ENCODE assay signal across 35 cellular contexts in the genomic region with DNA sequence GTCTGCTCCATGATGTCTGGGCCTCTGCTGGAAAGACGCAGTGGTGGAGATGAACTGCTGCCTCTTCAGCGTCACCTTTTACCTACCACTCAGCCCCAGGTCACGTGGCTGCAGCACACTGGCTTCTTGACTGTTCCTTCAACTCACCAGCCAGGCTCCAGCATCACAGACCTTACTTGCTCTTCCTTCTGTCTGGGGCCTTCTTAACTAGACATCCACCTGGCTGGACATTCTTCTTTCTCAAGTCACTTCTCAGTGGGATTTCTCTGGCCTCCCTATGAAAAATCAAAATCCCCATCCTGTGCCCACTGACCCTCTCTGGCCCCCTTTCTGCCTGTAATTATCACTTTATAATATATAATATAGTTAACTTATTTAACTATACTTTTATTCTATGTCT. TPM values are rescaled to one million over a fixed set of nuclear protein-coding genes. Genes with fewer than 3 reads are reported as not detected.
DNase-seq lines count a peak whose midpoint lies in the region; ATAC-seq, FAIRE-seq and TF ChIP-seq lines count a peak whose summit lies in the region.
"Had no signal": no experiment of that assay in that cellular context is flagged by ENCODE, and none has a peak within 500 bp of the region (broad histone marks: within the 10 kb centered on the region; RNA-seq: fewer than 3 reads in every experiment).

No MANE protein-coding gene starts in this region.

- H3K4me1 Mint-ChIP-seq in activated CD4-positive, alpha-beta T cell treated with anti-CD3 and anti-CD28 coated beads, Interleukin-2, amount 10 ng/mL, durations not matched to agents 24 days and 14 days, result no peaks in the 10 kb centered on the region
- H3K4me1 Mint-ChIP-seq: B cell; CD14-positive monocyte; CD4-positive, alpha-beta memory T cell; CD4-positive, CD25-positive, alpha-beta regulatory T cell; CD8-positive, alpha-beta memory T cell had no signal

- no peaks in the 10 kb centered on the region for H3K9me3 ChIP-seq in K562 (replicated peaks; ENCODE audit: control insufficient read depth, insufficient read depth, low read depth, low read length)
- H3K9me3 ChIP-seq in esophagus muscularis mucosa, result no peaks in the 10 kb centered on the region
- no peaks in the 10 kb centered on the region for H3K9me3 ChIP-seq in neuronal stem cell (replicated peaks in 1 of 2; ENCODE audit: control insufficient read depth in 2 of 2, insufficient read depth in 1 of 2, low read depth in 1 of 2, low read length in 2 of 2)
- H3K9me3 ChIP-seq: A549, BE2C, BLaER1, Caco-2 had no signal

- no peak overlapping the region for H3K27ac ChIP-seq in K562 (ENCODE audit: extremely low read depth, low read depth, low read length)
- no peak overlapping the region for H3K27ac ChIP-seq in esophagus muscularis mucosa (replicated peaks in 1 of 4)
- H3K27ac ChIP-seq in neuronal stem cell (replicated peaks; ENCODE audit: low read length), result no peak overlapping the region
- H3K27ac ChIP-seq: 22Rv1; A549; BLaER1; BLaER1 treated with 17β-estradiol and CSF1 and Interleukin-3, amounts not matched to agents 10 nM and 100 nM; C4-2B had no signal

- H4K91ac ChIP-seq in neuronal stem cell (ENCODE audit: low read depth, low read length, poor library complexity), result no peak overlapping the region

- no peaks in the 10 kb centered on the region for H4K20me1 ChIP-seq in K562 (replicated peaks; ENCODE audit: control insufficient read depth, insufficient read depth, low read length)
- H4K20me1 ChIP-seq: BLaER1; BLaER1 treated with 17β-estradiol and CSF1 and Interleukin-3, amounts not matched to agents 10 nM and 100 nM had no signal

- no peak for TF ChIP-seq POLR2A in K562 (conservative IDR thresholded peaks at IDR 0.05)
- TF ChIP-seq POLR2A in esophagus muscularis mucosa (IDR thresholded peaks at IDR 0.05; ENCODE audit: low read depth), result no peak

- no peak overlapping the region for H3K4me3 ChIP-seq in K562
- no peak overlapping the region for H3K4me3 ChIP-seq in esophagus muscularis mucosa
- H3K4me3 ChIP-seq in neuronal stem cell (ENCODE audit: low read length in 2 of 2), result no peak overlapping the region
- H3K4me3 ChIP-seq: A549; BLaER1; BLaER1 treated with 17β-estradiol and CSF1 and Interleukin-3, amounts not matched to agents 10 nM and 100 nM had no signal

- H3K27me3 ChIP-seq in K562 (ENCODE audit: control insufficient read depth in 2 of 2, insufficient read depth in 2 of 2, low read length in 2 of 2) (peaks cover 4 to 6% of the 10 kb centered on the region in 2 experiments; a peak in 3 of 5 replicates), esophagus muscularis mucosa (no peaks in the 10 kb centered on the region), neuronal stem cell (ENCODE audit: control insufficient read depth in 3 of 3, insufficient read depth in 3 of 3, low read depth in 1 of 3, low read length in 3 of 3) (no peaks in the 10 kb centered on the region)
- H3K27me3 ChIP-seq: BLaER1; BLaER1 treated with 17β-estradiol and CSF1 and Interleukin-3, amounts not matched to agents 10 nM and 100 nM had no signal

- no peaks in the 10 kb centered on the region for H3K9me3 Mint-ChIP-seq in activated CD4-positive, alpha-beta T cell treated with anti-CD3 and anti-CD28 coated beads, Interleukin-2, amount 10 ng/mL, durations not matched to agents 24 days and 14 days
- H3K9me3 Mint-ChIP-seq: CD8-positive, alpha-beta T cell had no signal

- H2BK15ac ChIP-seq in neuronal stem cell (ENCODE audit: low read length), result no peak overlapping the region

- H3K4me1 ChIP-seq in K562 (replicated peaks in 1 of 2; ENCODE audit: control insufficient read depth in 2 of 2, insufficient read depth in 2 of 2, low read length in 2 of 2) (no peaks in the 10 kb centered on the region; a peak in 1 of 5 replicates), esophagus muscularis mucosa (peaks cover 0 to 6% (median 2%) of the 10 kb centered on the region in 4 donors), neuronal stem cell (ENCODE audit: control insufficient read depth in 2 of 2, insufficient read depth in 1 of 2, low read depth in 1 of 2, low read length in 2 of 2) (no peaks in the 10 kb centered on the region)
- H3K4me1 ChIP-seq: A549; BE2C; BLaER1; BLaER1 treated with 17β-estradiol and CSF1 and Interleukin-3, amounts not matched to agents 10 nM and 100 nM; Caco-2 had no signal

- WGBS in K562 (ENCODE audit: insufficient coverage, low coverage, missing lambda C conversion rate), result 0% methylated on average over 3 of the region's 3 CpGs
- 78% methylated on average over 3 of the region's 3 CpGs for WGBS in esophagus muscularis mucosa
- WGBS in neuronal stem cell (ENCODE audit: extremely low coverage in 2 of 2, insufficient read length in 2 of 2, insufficient replicate concordance in 1 of 2), 2 donors, result no CpG with 5 or more reads among the region's 3 CpGs

- TF ChIP-seq CTCF in K562 (IDR thresholded peaks at IDR 0.05 in 2 of 3, conservative IDR thresholded peaks at IDR 0.05 in 1 of 3; ENCODE audit: insufficient read depth in 2 of 3, low read depth in 1 of 3, low read length in 3 of 3) (no peak), esophagus muscularis mucosa (IDR thresholded peaks at IDR 0.05) (no peak)

- no peaks in the 10 kb centered on the region for H3K9me1 ChIP-seq in K562 (ENCODE audit: control insufficient read depth, insufficient read depth, low read length)

- peaks cover 9% of the 10 kb centered on the region for H3K27me3 Mint-ChIP-seq in activated CD4-positive, alpha-beta T cell treated with anti-CD3 and anti-CD28 coated beads, Interleukin-2, amount 10 ng/mL, durations not matched to agents 24 days and 14 days
- H3K27me3 Mint-ChIP-seq: B cell; CD4-positive, alpha-beta T cell had no signal

- H3K4ac ChIP-seq in neuronal stem cell (ENCODE audit: low read length), result no peak overlapping the region

- no peak overlapping the region for H3K27ac Mint-ChIP-seq in activated CD4-positive, alpha-beta T cell treated with anti-CD3 and anti-CD28 coated beads, Interleukin-2, amount 10 ng/mL, durations not matched to agents 24 days and 14 days
- H3K27ac Mint-ChIP-seq: B cell; CD4-positive, alpha-beta memory T cell; CD4-positive, alpha-beta T cell; CD4-positive, CD25-positive, alpha-beta regulatory T cell; CD8-positive, alpha-beta memory T cell; CD8-positive, alpha-beta T cell had no signal

- no peak for ATAC-seq in K562
- ATAC-seq: A549; CD8-positive, alpha-beta T cell had no signal

- H3K23ac ChIP-seq in neuronal stem cell (ENCODE audit: low read depth, low read length, poor library complexity), result no peak overlapping the region

- no peaks in the 10 kb centered on the region for H3K79me2 ChIP-seq in K562 (ENCODE audit: control insufficient read depth, insufficient read depth, low read length)

- no peak overlapping the region for H2BK5ac ChIP-seq in neuronal stem cell (ENCODE audit: low read length)

- H3K36me3 ChIP-seq in K562 (ENCODE audit: control insufficient read depth, insufficient read depth, low read length), result no peaks in the 10 kb centered on the region
- H3K36me3 ChIP-seq in esophagus muscularis mucosa, result no peaks in the 10 kb centered on the region
- H3K36me3 ChIP-seq in neuronal stem cell (replicated peaks in 1 of 2; ENCODE audit: control insufficient read depth in 2 of 2, insufficient read depth in 2 of 2, low read length in 2 of 2), result peaks cover 0 to 1% of the 10 kb centered on the region in 2 donors
- H3K36me3 ChIP-seq: BE2C; BLaER1; BLaER1 treated with 17β-estradiol and CSF1 and Interleukin-3, amounts not matched to agents 10 nM and 100 nM had no signal

- H2AFZ ChIP-seq in K562 (ENCODE audit: low read depth, low read length), result no peak overlapping the region
- H2AFZ ChIP-seq in neuronal stem cell (ENCODE audit: low read length), result no peak overlapping the region

- CTCF ChIA-PET in K562 (lab: Yijun Ruan, JAX; ENCODE audit: low intra/inter-chr PET ratio), result no interaction called here

- intact Hi-C loops in K562 (cut with micrococcal nuclease), result no loop called here
- intact Hi-C loops in esophagus muscularis mucosa (cut with DNase I), result no loop called here
- intact Hi-C loops in activated CD4-positive, alpha-beta T cell treated with anti-CD3 and anti-CD28 coated beads, Interleukin-2, amount 10 ng/mL, durations not matched to agents 24 days and 14 days (cut with micrococcal nuclease), result no loop called here

- H3K79me1 ChIP-seq in neuronal stem cell (ENCODE audit: low read depth, low read length), result peaks cover 2% of the 10 kb centered on the region

- no peak for FAIRE-seq in K562 (lab: Jason Lieb, UNC)
- FAIRE-seq: A204.1, D721Med had no signal

- DNase-seq in K562 (ENCODE audit: extremely low read depth in 1 of 4, low spot score in 3 of 4), result no peak
- peak; percentile 90 for DNase-seq in esophagus muscularis mucosa (ENCODE audit: extremely low spot score)
- no peak for DNase-seq in neuronal stem cell (ENCODE audit: low spot score)
- DNase-seq in activated CD4-positive, alpha-beta T cell treated with anti-CD3 and anti-CD28 coated beads, Interleukin-2, amount 10 ng/mL, durations not matched to agents 24 days and 14 days, result no peak
- DNase-seq in activated T-cell treated with anti-CD3 and anti-CD28 coated beads, Interleukin-2, amount 50 U/mL, for 1 hour, result no peak
- no peak for DNase-seq in DMS114 treated with DMSO at 0.1 percent for 48 hours (lab: John Stamatoyannopoulos, UW; ENCODE audit: unreplicated experiment)
- DNase-seq: 8988T; ACHN; AML-193; BE2C; C1 segment of cervical spinal cord; Caco-2; Calu3; CD4-positive, alpha-beta memory T cell; CD4-positive, alpha-beta T cell; CD4-positive, CD25-positive, alpha-beta regulatory T cell; CD8-positive, alpha-beta memory T cell; CD8-positive, alpha-beta T cell; COR-L47; DMS 273 treated with DMSO at 0.1 percent for 48 hours; DMS153; DMS53; DMS79; DMS79 treated with DMSO at 0.1 percent for 48 hours; DND-41; EL had no signal

- no peak overlapping the region for H3K4me2 ChIP-seq in K562 (ENCODE audit: insufficient read depth, low read length)
- H3K4me2 ChIP-seq in neuronal stem cell (ENCODE audit: insufficient read depth, low read length, poor library complexity, severe bottlenecking), result no peak overlapping the region
- H3K4me2 ChIP-seq: A549; BLaER1; BLaER1 treated with 17β-estradiol and CSF1 and Interleukin-3, amounts not matched to agents 10 nM and 100 nM had no signal

- peak overlapping the region; percentile 95 for H3K14ac ChIP-seq in neuronal stem cell (ENCODE audit: low read length)

- no peaks in the 10 kb centered on the region for H3K36me3 Mint-ChIP-seq in activated CD4-positive, alpha-beta T cell treated with anti-CD3 and anti-CD28 coated beads, Interleukin-2, amount 10 ng/mL, durations not matched to agents 24 days and 14 days (ENCODE audit: low read depth)
- H3K36me3 Mint-ChIP-seq: CD14-positive monocyte; CD4-positive, alpha-beta memory T cell; CD4-positive, CD25-positive, alpha-beta regulatory T cell; CD8-positive, alpha-beta memory T cell; CD8-positive, alpha-beta T cell had no signal

- no peak overlapping the region for H2AK5ac ChIP-seq in neuronal stem cell (ENCODE audit: low read depth, low read length)

- TF ChIP-seq RAD21 in K562 (CRISPR knock-in tag; conservative IDR thresholded peaks at IDR 0.05 in 1 of 2, IDR thresholded peaks at IDR 0.05 in 1 of 2), result no peak

- no peak overlapping the region for H2BK12ac ChIP-seq in neuronal stem cell (ENCODE audit: low read length)

- H3K18ac ChIP-seq in neuronal stem cell (ENCODE audit: low read length), result peak overlapping the region; percentile 25

- H4K8ac ChIP-seq in neuronal stem cell (ENCODE audit: low read depth, low read length), result peak overlapping the region; percentile 10

- POLR2A ChIA-PET in K562 (lab: Yijun Ruan, JAX), result no interaction called here

- H3K9ac ChIP-seq in K562 (ENCODE audit: insufficient read depth in 1 of 2, low read depth in 2 of 2, low read length in 2 of 2) (no peak overlapping the region), neuronal stem cell (ENCODE audit: low read depth, low read length, poor library complexity) (no peak overlapping the region)
- H3K9ac ChIP-seq: BLaER1; BLaER1 treated with 17β-estradiol and CSF1 and Interleukin-3, amounts not matched to agents 10 nM and 100 nM had no signal

- H2BK120ac ChIP-seq in neuronal stem cell (ENCODE audit: low read depth, low read length), result no peak overlapping the region

- TF ChIP-seq EP300 in K562 (IDR thresholded peaks at IDR 0.05; ENCODE audit: low read length) (no peak), esophagus muscularis mucosa (IDR thresholded peaks at IDR 0.05) (no peak)

- no peak overlapping the region for H3K4me3 Mint-ChIP-seq in activated CD4-positive, alpha-beta T cell treated with anti-CD3 and anti-CD28 coated beads, Interleukin-2, amount 10 ng/mL, durations not matched to agents 24 days and 14 days
- H3K4me3 Mint-ChIP-seq: B cell; CD14-positive monocyte; CD4-positive, alpha-beta memory T cell; CD4-positive, alpha-beta T cell; CD4-positive, CD25-positive, alpha-beta regulatory T cell; CD8-positive, alpha-beta memory T cell; CD8-positive, alpha-beta T cell had no signal

- in situ Hi-C loops in K562 (cut with MboI), result no loop called here

- no TSS peak for BruUV-seq in K562 (replicated peaks; lab: Mats Ljungman, UMichigan)

RNA-seq across cellular contexts. Expression of a gene that starts 29.7 kb away (rescaled TPM):
- 4.2 and 4.7 TPM in 2 replicates for total RNA-seq in K562 (2011; cell fraction: chromatin; rRNA removed; ENCODE audit: low replicate concordance)
- total RNA-seq in K562 (2011; cell fraction: nucleolus; rRNA removed), result 6.4 and 7.8 TPM in 2 replicates
- total RNA-seq in K562 (2011; cell fraction: nucleoplasm; rRNA removed), result 6.1 and 6.6 TPM in 2 replicates
- total RNA-seq in K562 (2014; rRNA removed) (8.4 and 8.7 TPM in 2 replicates), K562 (2014; rRNA removed; fragmentation: Illumina TruSeq; extraction: Trizol) (4.9 and 5.4 TPM in 2 replicates), K562 (2015; rRNA removed; fragmentation: Illumina TruSeq; extraction: Trizol) (6.1 and 6.8 TPM in 2 replicates), K562 (2021) (5.2 and 5.6 TPM in 2 replicates), esophagus muscularis mucosa (10 to 100 TPM in 3 of 4 donors, 1 to 10 TPM in 1; 8.3 to 18.4 (median 15.7) TPM)
- polyA plus RNA-seq in K562 (2011; rRNA removed) (4.1 TPM in 2 replicates), K562 (2014; fragmentation: Illumina TruSeq; extraction: Trizol) (5.5 and 6.5 TPM in 2 replicates), K562 (2014; fragmentation: Nextera tagmentation; extraction: Ambion mirVana) (under 1 TPM; 0.92 to 0.93 TPM), K562 (2014; rRNA removed) (6.2 and 6.5 TPM in 2 replicates)
- 4.2 and 5.5 TPM in 2 replicates for polyA plus RNA-seq in K562 (2011; cell fraction: cytosol; rRNA removed)
- polyA plus RNA-seq in K562 (2011; cell fraction: nucleus; rRNA removed), result 2.9 and 3.7 TPM in 2 replicates
- polyA plus RNA-seq in K562 (2012), result 4.1 and 5.1 TPM in 2 replicates
- 2.5 and 2.7 TPM in 2 replicates for polyA minus RNA-seq in K562 (2011; rRNA and poly(A)+ RNA removed)
- 2.2 and 2.9 TPM in 2 replicates for polyA minus RNA-seq in K562 (2011; cell fraction: cytosol; rRNA and poly(A)+ RNA removed)
- polyA minus RNA-seq in K562 (2011; cell fraction: nucleus; rRNA and poly(A)+ RNA removed), result 1.6 and 3.8 TPM in 2 replicates
- polyA plus RNA-seq in neuronal stem cell (2013, experiment 1 of 2), result 13.4 TPM
- polyA plus RNA-seq in neuronal stem cell (2013, experiment 2 of 2), result 12.9 TPM
- 8.9 and 10.0 TPM in 2 replicates for total RNA-seq in activated CD4-positive, alpha-beta T cell treated with anti-CD3 and anti-CD28 coated beads, Interleukin-2, amount 10 ng/mL, durations not matched to agents 24 days and 14 days
